15 cellular contexts compared by ENCODE assay signal in the genomic region with DNA sequence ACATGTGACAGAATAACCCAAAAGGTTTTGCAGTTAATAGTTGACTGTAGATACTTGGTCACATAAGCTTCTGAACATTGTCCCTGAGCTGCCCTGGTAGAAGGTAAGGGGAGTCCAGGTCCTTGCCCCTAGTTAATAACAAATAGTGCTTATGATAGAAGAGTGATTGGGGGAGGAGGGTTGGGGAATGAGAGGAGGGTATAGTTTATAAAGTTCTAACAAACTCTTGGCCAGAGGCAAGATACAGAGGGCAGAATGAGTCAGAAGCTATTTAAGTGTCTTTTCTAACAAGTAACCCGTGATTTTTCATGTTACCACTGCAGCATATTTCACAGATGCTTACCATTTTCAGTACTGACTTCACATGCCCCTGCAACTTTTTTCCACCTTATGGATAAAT. TPM values are rescaled to one million over a fixed set of nuclear protein-coding genes. Genes with fewer than 3 reads are reported as not detected.
A peak's percentile ranks its signal among the peaks of the same experiment; 100 is the strongest.
DNase-seq lines count a peak whose midpoint lies in the region; ATAC-seq and TF ChIP-seq lines count a peak whose summit lies in the region.
"Had no signal": no experiment of that assay in that cellular context is flagged by ENCODE, and none has a peak within 500 bp of the region (broad histone marks: within the 10 kb centered on the region; RNA-seq: fewer than 3 reads in every experiment).

No MANE protein-coding gene starts in this region.

- DNase-seq in HCEC 1CT = peak; percentile 25
- DNase-seq in T-helper 17 cell = no peak
- DNase-seq in fibroblast of the aortic adventitia (ENCODE audit: low read depth) = peak; percentile 26
- no peak for DNase-seq in psoas muscle
- DNase-seq in ascending aorta (ENCODE audit: low spot score in 2 of 2) = no peak
- DNase-seq in NCI-H526 treated with DMSO at 0.1 percent for 48 hours (lab: John Stamatoyannopoulos, UW) = no peak
- DNase-seq: anterior cingulate cortex; CD4-positive, alpha-beta memory T cell; islet precursor cell; NCI-H1105 treated with DMSO at 0.1 percent for 48 hours; NCI-H345; retina; stimulated activated CD4-positive, alpha-beta T cell treated with anti-CD3 and anti-CD28 coated beads, Interleukin-4, amount 100 ng/mL, for 4 hours; stimulated activated naive CD4-positive, alpha-beta T cell treated with Interleukin-2 at 50 U/mL for 16 hours had no signal

- TF ChIP-seq CTCF in fibroblast of the aortic adventitia (IDR thresholded peaks at IDR 0.05; ENCODE audit: insufficient read depth, low read length) (no peak), psoas muscle (IDR thresholded peaks at IDR 0.05) (no peak), ascending aorta (IDR thresholded peaks at IDR 0.05) (no peak)

- H3K27ac Mint-ChIP-seq in T-helper 17 cell = no peak overlapping the region

- H3K36me3 Mint-ChIP-seq in T-helper 17 cell (ENCODE audit: low read depth) = peaks cover 9% of the 10 kb centered on the region

- peak overlapping the region; percentile 47 for H3K4me3 Mint-ChIP-seq in T-helper 17 cell
- H3K4me3 Mint-ChIP-seq: CD4-positive, alpha-beta memory T cell had no signal

- no peaks in the 10 kb centered on the region for H3K27me3 ChIP-seq in psoas muscle (ENCODE audit: insufficient read depth in 3 of 3, low read length in 2 of 3)
- H3K27me3 ChIP-seq in ascending aorta = no peaks in the 10 kb centered on the region

- H3K4me3 ChIP-seq in fibroblast of the aortic adventitia (ENCODE audit: low read depth, low read length) = no peak overlapping the region
- no peak overlapping the region for H3K4me3 ChIP-seq in psoas muscle
- H3K4me3 ChIP-seq in ascending aorta = no peak overlapping the region

- 60 to 94% (median 75%) methylated on average over 1 of the region's 1 CpG for WGBS in psoas muscle, 3 donors

- H3K4me1 Mint-ChIP-seq in T-helper 17 cell = peaks cover 2% of the 10 kb centered on the region
- H3K4me1 Mint-ChIP-seq: CD4-positive, alpha-beta memory T cell had no signal

- no peaks in the 10 kb centered on the region for H3K9me3 ChIP-seq in T-helper 17 cell (ENCODE audit: control insufficient read depth, low read length, poor library complexity, severe bottlenecking)
- H3K9me3 ChIP-seq in psoas muscle = no peaks in the 10 kb centered on the region
- H3K9me3 ChIP-seq in ascending aorta = no peaks in the 10 kb centered on the region

- H3K4me1 ChIP-seq in psoas muscle (no peaks in the 10 kb centered on the region), ascending aorta (no peaks in the 10 kb centered on the region)

- H3K27ac ChIP-seq in psoas muscle (no peak overlapping the region), ascending aorta (peak overlapping the region in 1 of 2 donors; percentile 34)

- intact Hi-C loops in psoas muscle (cut with DNase I) = no loop called here
- intact Hi-C loops in ascending aorta (cut with DNase I) = no loop called here

- H3K27me3 Mint-ChIP-seq in T-helper 17 cell = no peaks in the 10 kb centered on the region
- H3K27me3 Mint-ChIP-seq: CD4-positive, alpha-beta memory T cell had no signal

- H3K36me3 ChIP-seq in psoas muscle (ENCODE audit: insufficient read depth in 1 of 2, low read depth in 1 of 2) (peaks cover 0 to 43% of the 10 kb centered on the region in 2 donors), ascending aorta (peaks cover 31 to 39% of the 10 kb centered on the region in 2 donors)

- ATAC-seq in T-helper 17 cell (no peak), psoas muscle (peak; percentile 39 to 63 (median 48)), HG03095 (IDR thresholded peaks at IDR 0.05; ENCODE audit: unreplicated experiment) (no peak)

RNA-seq across cellular contexts. Expression of a gene that starts 26.7 kb away (rescaled TPM):
- under 1 TPM in 1 of 2 donors, not detected in 1; 0.16 TPM for total RNA-seq in T-helper 17 cell
- total RNA-seq in fibroblast of the aortic adventitia (ENCODE audit: low replicate concordance) = not detected in 2 replicates
- total RNA-seq in psoas muscle = under 1 TPM in 1 of 4 donors, not detected in 3; 0.10 TPM
- polyA plus RNA-seq in psoas muscle = not detected
- total RNA-seq in ascending aorta = not detected
- polyA plus RNA-seq: CD4-positive, alpha-beta memory T cell had no signal

RNA-seq across cellular contexts. Expression of a gene that starts 57.2 kb away (rescaled TPM):
- total RNA-seq in T-helper 17 cell (not detected), fibroblast of the aortic adventitia (ENCODE audit: low replicate concordance) (0.36 and 3.8 TPM in 2 replicates), psoas muscle (10 to 100 TPM in 1 of 4 donors, 1 to 10 TPM in 3; 3.1 to 12.6 (median 5.1) TPM), ascending aorta (4.2 TPM)
- polyA plus RNA-seq in psoas muscle = 1 to 10 TPM; 1.1 to 2.4 (median 1.5) TPM
- total RNA-seq: CD4-positive, alpha-beta memory T cell had no signal
- polyA plus RNA-seq: CD4-positive, alpha-beta memory T cell had no signal

Comparison
In these comparisons a context has a peak if more than half of its experiments do, and no peak if none do; other contexts are left out.
1. DNase-seq: peak in HCEC 1CT (single experiment) and fibroblast of the aortic adventitia (single experiment); none in T-helper 17 cell (0 of 3), psoas muscle (0 of 2), ascending aorta (0 of 2) and NCI-H526 treated with DMSO at 0.1 percent for 48 hours (single experiment).
2. ATAC-seq: peak in psoas muscle (4 of 4); none in T-helper 17 cell (single experiment) and HG03095 (single experiment).